In the genomic region with DNA sequence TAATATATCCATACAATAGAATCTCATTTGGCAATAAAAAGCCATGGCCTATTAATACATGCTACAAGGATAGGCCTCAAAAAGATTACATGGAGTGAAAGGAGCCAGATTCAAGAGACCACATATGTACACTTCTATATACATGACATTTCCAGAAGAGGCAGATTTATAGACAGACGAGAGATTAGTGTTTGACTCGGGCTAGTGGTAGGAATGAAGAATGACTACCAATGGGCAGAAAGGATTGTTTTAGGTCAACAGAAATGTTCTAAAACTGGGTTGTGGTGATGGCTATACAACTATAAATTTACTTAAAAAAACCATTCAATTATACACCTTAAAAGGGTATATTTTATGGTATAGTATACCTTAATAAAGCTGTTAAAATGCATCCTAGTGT, we compare ENCODE assay signal across 13 cellular contexts. TPM values are rescaled to one million over a fixed set of nuclear protein-coding genes. Genes with fewer than 3 reads are reported as not detected.
DNase-seq lines count a peak whose midpoint lies in the region; ATAC-seq and TF ChIP-seq lines count a peak whose summit lies in the region.
"Had no signal": no experiment of that assay in that cellular context is flagged by ENCODE, and none has a peak within 500 bp of the region (broad histone marks: within the 10 kb centered on the region; RNA-seq: fewer than 3 reads in every experiment).

No MANE protein-coding gene starts in this region.

- H3K4me3 Mint-ChIP-seq in chondrocyte (ENCODE audit: unreplicated experiment) (no peak overlapping the region), naive B cell (peak overlapping the region in 1 of 8 donors; percentile 17)
- H3K4me3 Mint-ChIP-seq in activated CD4-positive, alpha-beta T cell treated with anti-CD3 and anti-CD28 coated beads for 36 hours = no peak overlapping the region

- H3K9ac ChIP-seq in OCI-LY3 (ENCODE audit: low read length) = no peak overlapping the region

- TF ChIP-seq POLR2A in gastrocnemius medialis (IDR thresholded peaks at IDR 0.05) (no peak), heart left ventricle (IDR thresholded peaks at IDR 0.05) (no peak)

- H3K4me1 Mint-ChIP-seq in chondrocyte (ENCODE audit: low read depth) (no peaks in the 10 kb centered on the region), naive B cell (peaks cover 15 to 33% (median 17%) of the 10 kb centered on the region in 3 donors)
- peaks cover 7% of the 10 kb centered on the region for H3K4me1 Mint-ChIP-seq in activated CD4-positive, alpha-beta T cell treated with anti-CD3 and anti-CD28 coated beads for 36 hours

- POLR2A ChIA-PET in BJ (lab: Charles Lee) = no interaction called here
- POLR2A ChIA-PET in activated CD4-positive, alpha-beta T cell treated with anti-CD3 and anti-CD28 coated beads for 36 hours (lab: Charles Lee) = no interaction called here

- intact Hi-C loops in gastrocnemius medialis (cut with DNase I; ENCODE audit: low total_unique reads) (no loop called here), heart left ventricle (cut with DNase I) (no loop called here)
- intact Hi-C loops in activated CD4-positive, alpha-beta T cell treated with anti-CD3 and anti-CD28 coated beads for 36 hours (cut with DNase I, micrococcal nuclease) = no loop called here

- H3K4me2 ChIP-seq in OCI-LY3 (ENCODE audit: low read length) = peak overlapping the region; percentile 16

- DNase-seq in BJ (ENCODE audit: low read depth) = no peak
- no peak for DNase-seq in chondrocyte (ENCODE audit: low spot score)
- DNase-seq in naive B cell = no peak
- no peak for DNase-seq in NCI-H510A treated with DMSO at 0.1 percent for 48 hours (lab: John Stamatoyannopoulos, UW)
- no peak for DNase-seq in gastrocnemius medialis
- DNase-seq in heart left ventricle = no peak
- no peak for DNase-seq in activated CD4-positive, alpha-beta T cell treated with anti-CD3 and anti-CD28 coated beads for 36 hours
- DNase-seq: activated CD8-positive, alpha-beta memory T cell treated with anti-CD3 and anti-CD28 coated beads for 24 hours; heart right ventricle; stimulated activated CD4-positive, alpha-beta T cell treated with anti-CD3 and anti-CD28 coated beads, Interleukin-4, amount 100 ng/mL, for 24 hours; upper lobe of right lung had no signal

- no peak overlapping the region for H2AFZ ChIP-seq in OCI-LY3 (ENCODE audit: low read depth, low read length)

- H3K36me3 Mint-ChIP-seq in chondrocyte (ENCODE audit: low read depth) (peaks cover 25% of the 10 kb centered on the region), naive B cell (peaks cover 11 to 27% of the 10 kb centered on the region in 2 donors)
- peaks cover 45% of the 10 kb centered on the region for H3K36me3 Mint-ChIP-seq in activated CD4-positive, alpha-beta T cell treated with anti-CD3 and anti-CD28 coated beads for 36 hours (ENCODE audit: low read depth)

- H3K4me3 ChIP-seq in BJ (ENCODE audit: low read depth, low read length) (no peak overlapping the region), OCI-LY3 (ENCODE audit: low read length) (no peak overlapping the region; the same call in 1 of the 2 replicates), gastrocnemius medialis (no peak overlapping the region), heart left ventricle (no peak overlapping the region)
- H3K4me3 ChIP-seq: heart right ventricle, upper lobe of right lung had no signal

- H3K9me3 Mint-ChIP-seq in chondrocyte (ENCODE audit: low read depth) (peaks cover 2% of the 10 kb centered on the region), naive B cell (no peaks in the 10 kb centered on the region)
- H3K9me3 Mint-ChIP-seq in activated CD4-positive, alpha-beta T cell treated with anti-CD3 and anti-CD28 coated beads for 36 hours (ENCODE audit: low read depth) = no peaks in the 10 kb centered on the region

- H3K36me3 ChIP-seq in BJ (ENCODE audit: control insufficient read depth, insufficient read depth, low read length) (peaks cover 2% of the 10 kb centered on the region), OCI-LY3 (replicated peaks; ENCODE audit: low read depth, low read length) (peaks cover 64% of the 10 kb centered on the region), gastrocnemius medialis (peaks cover 0 to 34% of the 10 kb centered on the region in 2 donors), heart left ventricle (peaks cover 6 to 95% (median 75%) of the 10 kb centered on the region in 9 donors)

- H4K20me1 ChIP-seq in OCI-LY3 (ENCODE audit: insufficient read depth, low read length) = peaks cover 48% of the 10 kb centered on the region

- peak overlapping the region; percentile 10; the same call in 1 of the 2 replicates for H3K27ac ChIP-seq in OCI-LY3 (ENCODE audit: low read length)
- H3K27ac ChIP-seq in gastrocnemius medialis = no peak overlapping the region
- no peak overlapping the region for H3K27ac ChIP-seq in heart left ventricle
- H3K27ac ChIP-seq: heart right ventricle, upper lobe of right lung, VCaP had no signal

- H3K27me3 ChIP-seq in BJ (ENCODE audit: control insufficient read depth, insufficient read depth, low read length) = no peaks in the 10 kb centered on the region
- no peaks in the 10 kb centered on the region for H3K27me3 ChIP-seq in OCI-LY3 (ENCODE audit: low read depth, low read length)
- no peaks in the 10 kb centered on the region for H3K27me3 ChIP-seq in gastrocnemius medialis
- no peaks in the 10 kb centered on the region for H3K27me3 ChIP-seq in heart left ventricle
- H3K27me3 ChIP-seq: heart right ventricle, upper lobe of right lung had no signal

- H3K9me3 ChIP-seq in OCI-LY3 (ENCODE audit: insufficient read depth, low read length) (no peaks in the 10 kb centered on the region), gastrocnemius medialis (no peaks in the 10 kb centered on the region), heart left ventricle (peaks cover 0 to 11% (median 0%) of the 10 kb centered on the region in 12 donors)
- H3K9me3 ChIP-seq: upper lobe of right lung had no signal

- peak; percentile 28; the same call in 1 of the 2 replicates for TF ChIP-seq CTCF in BJ (IDR thresholded peaks at IDR 0.05; ENCODE audit: insufficient read depth, low read depth, low read length)
- TF ChIP-seq CTCF in OCI-LY3 (IDR thresholded peaks at IDR 0.05; ENCODE audit: low read depth, low read length) = no peak
- peak; percentile 66 for TF ChIP-seq CTCF in chondrocyte (IDR thresholded peaks at IDR 0.05)
- TF ChIP-seq CTCF in gastrocnemius medialis (IDR thresholded peaks at IDR 0.05 in 4 of 5, conservative IDR thresholded peaks at IDR 0.05 in 1 of 5) = peak in 1 of 5 experiments; percentile 12
- TF ChIP-seq CTCF in heart left ventricle (IDR thresholded peaks at IDR 0.05) = no peak

- CTCF ChIA-PET in BJ (lab: Yijun Ruan, JAX) = no interaction called here
- CTCF ChIA-PET in activated CD4-positive, alpha-beta T cell treated with anti-CD3 and anti-CD28 coated beads for 36 hours (lab: Charles Lee) = no interaction called here

- peaks cover 21% of the 10 kb centered on the region for H3K79me2 ChIP-seq in OCI-LY3 (ENCODE audit: low read length)

- H3K27ac Mint-ChIP-seq in chondrocyte (ENCODE audit: unreplicated experiment) (no peak overlapping the region), naive B cell (peak overlapping the region in 4 of 6 donors; percentile 0 to 79 (median 16))
- H3K27ac Mint-ChIP-seq in activated CD4-positive, alpha-beta T cell treated with anti-CD3 and anti-CD28 coated beads for 36 hours = no peak overlapping the region

- in situ Hi-C loops in gastrocnemius medialis (cut with MboI; ENCODE audit: low sequenced_read_pairs in 4 of 4) = no loop called here

- WGBS in heart left ventricle, 4 donors = 69 to 90% (median 85%) methylated on average over 2 of the region's 2 CpGs

- H3K27me3 Mint-ChIP-seq in chondrocyte (ENCODE audit: low read depth) (no peaks in the 10 kb centered on the region), naive B cell (no peaks in the 10 kb centered on the region)
- no peaks in the 10 kb centered on the region for H3K27me3 Mint-ChIP-seq in activated CD4-positive, alpha-beta T cell treated with anti-CD3 and anti-CD28 coated beads for 36 hours

- H3K4me1 ChIP-seq in OCI-LY3 (ENCODE audit: low read length) (peaks cover 16% of the 10 kb centered on the region), gastrocnemius medialis (no peaks in the 10 kb centered on the region), heart left ventricle (peaks cover 0 to 3% (median 0%) of the 10 kb centered on the region in 12 donors)

- ATAC-seq in naive B cell (ENCODE audit: low read depth in 2 of 2) (no peak), gastrocnemius medialis (no peak), heart left ventricle (no peak)
- no peak for ATAC-seq in activated CD4-positive, alpha-beta T cell treated with anti-CD3 and anti-CD28 coated beads for 36 hours
- ATAC-seq: heart right ventricle, upper lobe of right lung had no signal

RNA-seq across cellular contexts. Expression of a gene that starts 41.9 kb away (rescaled TPM):
- polyA plus RNA-seq in BJ (2011; rRNA removed) (15.3 and 24.4 TPM in 2 replicates), naive B cell (ENCODE audit: low read depth in 6 of 6) (10 to 100 TPM; 12.7 to 70.1 (median 46.5) TPM), heart left ventricle (10 to 100 TPM; 11.7 to 25.4 TPM)
- 42.7 and 43.8 TPM in 2 replicates for polyA minus RNA-seq in BJ (2011; rRNA and poly(A)+ RNA removed)
- total RNA-seq in chondrocyte (40.0 to 44.7 TPM (median 42.5 TPM) in 3 replicates), gastrocnemius medialis (10 to 100 TPM; 22.3 to 39.3 (median 24.8) TPM), heart left ventricle (10 to 100 TPM; 19.3 to 42.5 (median 27.8) TPM)
- 10 to 100 TPM; 37.5 to 38.1 TPM for total RNA-seq in activated CD4-positive, alpha-beta T cell treated with anti-CD3 and anti-CD28 coated beads for 36 hours

Comparison
In these comparisons a context has a peak if more than half of its experiments do, and no peak if none do; other contexts are left out.
1. CTCF ChIP-seq: peak in BJ (single experiment) and chondrocyte (single experiment); none in OCI-LY3 (single experiment) and heart left ventricle (0 of 12).
2. H3K27ac Mint-ChIP-seq: peak in naive B cell (4 of 6); none in chondrocyte (single experiment) and activated CD4-positive, alpha-beta T cell treated with anti-CD3 and anti-CD28 coated beads for 36 hours (single experiment).